In the genomic region with DNA sequence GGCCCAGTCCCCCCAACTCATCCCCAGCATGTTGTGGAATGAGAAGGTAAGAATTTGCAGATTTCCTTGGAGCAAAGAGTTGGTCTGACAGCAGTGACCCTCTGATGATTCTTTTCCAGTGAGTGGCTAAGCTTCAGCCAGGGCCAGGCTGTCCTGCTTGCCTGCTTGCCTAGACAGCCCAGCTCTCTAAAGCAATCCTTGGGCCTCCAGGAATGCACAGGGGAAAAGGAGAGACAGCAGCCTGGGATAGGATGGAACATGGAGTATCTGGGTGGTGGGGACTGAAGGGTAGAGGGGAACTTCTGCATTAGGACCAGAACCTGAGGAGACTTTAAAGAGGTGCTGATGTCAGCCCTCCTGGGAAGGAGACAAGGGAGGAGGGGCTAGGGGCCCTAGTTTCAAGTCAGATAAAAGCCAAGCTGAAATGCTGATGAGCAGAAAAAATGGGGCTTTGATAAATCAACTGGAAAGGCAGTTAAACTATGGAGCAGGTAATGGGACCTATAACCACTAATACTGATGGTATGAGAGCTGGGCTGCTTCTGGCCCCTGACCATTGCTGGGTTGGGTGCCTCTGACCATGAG, we compare ENCODE assay signal across 1 cellular context.
A peak's percentile ranks its signal among the peaks of the same experiment; 100 is the strongest.
TF ChIP-seq lines count a peak whose summit lies in the region.

No MANE protein-coding gene starts in this region.

TF ChIP-seq in HEK293, 187 proteins besides CTCF, POLR2A, EP300 and RAD21 (continued from another document):
- peak; percentile 28; the same call in 1 of the 2 replicates for TF ChIP-seq ZNF366 (tag by site-specific recombination; conservative IDR thresholded peaks at IDR 0.05)
- TF ChIP-seq ZNF174 (tag by site-specific recombination; IDR thresholded peaks at IDR 0.05) = no peak
- TF ChIP-seq, protein P1, sequence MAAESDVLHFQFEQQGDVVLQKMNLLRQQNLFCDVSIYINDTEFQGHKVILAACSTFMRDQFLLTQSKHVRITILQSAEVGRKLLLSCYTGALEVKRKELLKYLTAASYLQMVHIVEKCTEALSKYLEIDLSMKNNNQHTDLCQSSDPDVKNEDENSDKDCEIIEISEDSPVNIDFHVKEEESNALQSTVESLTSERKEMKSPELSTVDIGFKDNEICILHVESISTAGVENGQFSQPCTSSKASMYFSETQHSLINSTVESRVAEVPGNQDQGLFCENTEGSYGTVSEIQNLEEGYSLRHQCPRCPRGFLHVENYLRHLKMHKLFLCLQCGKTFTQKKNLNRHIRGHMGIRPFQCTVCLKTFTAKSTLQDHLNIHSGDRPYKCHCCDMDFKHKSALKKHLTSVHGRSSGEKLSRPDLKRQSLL (tag by site-specific recombination; IDR thresholded peaks at IDR 0.05) = no peak
- TF ChIP-seq IKZF3 (tag by site-specific recombination; IDR thresholded peaks at IDR 0.05) = peak; percentile 58; the same call in 1 of the 2 replicates
- TF ChIP-seq HOXA7 (CRISPR knock-in tag; IDR thresholded peaks at IDR 0.05; ENCODE audit: borderline replicate concordance) = no peak
- TF ChIP-seq ZNF350 (tag by site-specific recombination; IDR thresholded peaks at IDR 0.05) = no peak
